In the genomic region with DNA sequence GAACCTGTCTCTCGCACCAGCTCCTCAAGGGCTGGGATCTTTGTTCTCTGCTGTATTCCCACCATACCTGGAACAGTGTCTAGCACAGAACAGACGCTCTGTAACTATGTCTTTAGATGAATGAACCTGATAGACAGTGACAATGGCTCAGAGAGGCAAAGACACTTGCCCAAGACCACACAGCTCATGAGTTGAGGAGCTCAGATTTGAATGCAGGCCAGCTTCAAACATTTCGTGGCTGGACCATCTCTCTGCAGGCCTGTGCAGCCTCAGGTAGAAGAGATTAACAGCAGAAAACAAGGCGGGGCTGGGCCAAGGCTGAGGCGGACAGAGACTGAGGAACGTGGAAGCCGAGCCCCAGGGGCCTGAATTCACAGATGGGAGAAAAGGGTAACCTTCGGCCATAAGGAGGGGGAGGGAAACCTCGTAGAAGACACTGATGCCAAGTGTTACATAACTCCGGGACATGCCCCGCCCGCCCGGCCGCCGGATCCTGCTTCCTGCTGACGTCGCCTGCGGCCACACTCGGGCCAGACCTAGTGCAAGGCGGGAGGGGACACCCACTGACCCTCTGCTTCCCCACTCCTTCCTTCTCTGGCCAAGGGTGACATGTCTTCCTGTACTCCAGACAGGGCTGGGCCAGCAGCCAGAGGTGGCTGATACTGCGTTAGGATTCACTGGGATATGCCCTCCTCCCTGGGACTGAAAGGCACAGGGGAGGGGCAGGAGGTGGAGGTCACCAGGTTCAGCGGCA, we compare ENCODE assay signal across 8 cellular contexts.
A peak's percentile ranks its signal among the peaks of the same experiment; 100 is the strongest.
DNase-seq lines count a peak whose midpoint lies in the region; ATAC-seq, FAIRE-seq and TF ChIP-seq lines count a peak whose summit lies in the region.

No MANE protein-coding gene starts in this region.

- H4K20me1 ChIP-seq in astrocyte (ENCODE audit: insufficient read depth, low read length) = peaks cover 81% of the 10 kb centered on the region

- TF ChIP-seq POLR2A in GM12891 (IDR thresholded peaks at IDR 0.05; ENCODE audit: low read depth, low read length) = no peak

- H3K4me3 ChIP-seq in astrocyte (ENCODE audit: insufficient read depth, low read depth, low read length) = no peak overlapping the region
- no peak overlapping the region for H3K4me3 ChIP-seq in right atrium auricular region
- H3K4me3 ChIP-seq in skeletal muscle satellite cell (ENCODE audit: low read length) = no peak overlapping the region

- no peak for FAIRE-seq in GM12891 (lab: Jason Lieb, UNC)
- FAIRE-seq in astrocyte (lab: Jason Lieb, UNC) = no peak

- peaks cover 61% of the 10 kb centered on the region for H3K4me1 Mint-ChIP-seq in astrocyte (ENCODE audit: low read depth, unreplicated experiment)

- H3K9me3 ChIP-seq in astrocyte (ENCODE audit: insufficient read depth, low read depth, low read length) (no peaks in the 10 kb centered on the region), right atrium auricular region (no peaks in the 10 kb centered on the region), skeletal muscle satellite cell (replicated peaks; ENCODE audit: low read length) (no peaks in the 10 kb centered on the region)

- H3K4me2 ChIP-seq in astrocyte (ENCODE audit: low read length) = peak overlapping the region; percentile 74
- H3K4me2 ChIP-seq in skeletal muscle satellite cell (ENCODE audit: low read length) = peak overlapping the region; percentile 43

- H3K27ac Mint-ChIP-seq in astrocyte (ENCODE audit: unreplicated experiment) = peak overlapping the region; percentile 94

- no peaks in the 10 kb centered on the region for H3K27me3 Mint-ChIP-seq in astrocyte (ENCODE audit: low read depth, unreplicated experiment)

- peaks cover 88% of the 10 kb centered on the region for H3K79me2 ChIP-seq in astrocyte (ENCODE audit: insufficient read depth, low read length)

- H3K27ac ChIP-seq in astrocyte (ENCODE audit: low read depth, low read length) (peak overlapping the region; percentile 89), right atrium auricular region (peak overlapping the region; percentile 86 to 88)

- H3K36me3 ChIP-seq in astrocyte (ENCODE audit: insufficient read depth, low read length) (peaks cover 29% of the 10 kb centered on the region), right atrium auricular region (peaks cover 60% of the 10 kb centered on the region), skeletal muscle satellite cell (ENCODE audit: insufficient read depth, low read length) (peaks cover 86% of the 10 kb centered on the region)

- H2AFZ ChIP-seq in astrocyte (ENCODE audit: low read depth, low read length) = no peak overlapping the region

- no peaks in the 10 kb centered on the region for H3K27me3 ChIP-seq in astrocyte (ENCODE audit: insufficient read depth, low read length)
- no peaks in the 10 kb centered on the region for H3K27me3 ChIP-seq in right atrium auricular region
- no peaks in the 10 kb centered on the region for H3K27me3 ChIP-seq in skeletal muscle satellite cell (ENCODE audit: control insufficient read depth, insufficient read depth, low read length)

- DNase-seq in GM12891 (ENCODE audit: insufficient read length, low spot score) = no peak
- DNase-seq in astrocyte (ENCODE audit: low read depth) = peak; percentile 81
- DNase-seq in right atrium auricular region (ENCODE audit: low spot score) = peak; percentile 98
- no peak for DNase-seq in COLO829 (ENCODE audit: low spot score)
- no peak for DNase-seq in NCI-H2227 treated with DMSO at 0.1 percent for 48 hours (lab: John Stamatoyannopoulos, UW)
- DNase-seq in T-helper 2 cell = no peak

- H3K9ac ChIP-seq in astrocyte (ENCODE audit: low read length) = peak overlapping the region; percentile 62
- peak overlapping the region; percentile 67 for H3K9ac ChIP-seq in skeletal muscle satellite cell (ENCODE audit: low read depth, low read length)

- peaks cover 17% of the 10 kb centered on the region for H3K36me3 Mint-ChIP-seq in astrocyte (ENCODE audit: low read depth, unreplicated experiment)

- ATAC-seq in HG02840 (IDR thresholded peaks at IDR 0.05; ENCODE audit: low FRiP score, unreplicated experiment) = no peak

- no peak for TF ChIP-seq CTCF in astrocyte (IDR thresholded peaks at IDR 0.05; ENCODE audit: insufficient read depth, low read depth, low read length)
- no peak for TF ChIP-seq CTCF in right atrium auricular region (IDR thresholded peaks at IDR 0.05)

- H3K4me1 ChIP-seq in astrocyte (ENCODE audit: insufficient read depth, low read length) = peaks cover 67% of the 10 kb centered on the region
- peaks cover 0 to 66% of the 10 kb centered on the region in 2 donors for H3K4me1 ChIP-seq in right atrium auricular region
- H3K4me1 ChIP-seq in skeletal muscle satellite cell (ENCODE audit: control insufficient read depth, insufficient read depth, low read length) = peaks cover 68% of the 10 kb centered on the region

- H3K9me3 Mint-ChIP-seq in astrocyte (ENCODE audit: unreplicated experiment) = no peaks in the 10 kb centered on the region

- H3K4me3 Mint-ChIP-seq in astrocyte (ENCODE audit: unreplicated experiment) = peak overlapping the region; percentile 31

TF ChIP-seq in GM12891, 5 proteins besides CTCF, POLR2A, EP300 and RAD21:
- TF ChIP-seq POU2F2 (IDR thresholded peaks at IDR 0.05; ENCODE audit: low read depth, low read length) (no peak), PAX5 (IDR thresholded peaks at IDR 0.05; ENCODE audit: insufficient read depth, low read length, severe bottlenecking) (no peak), POLR2AphosphoS5 (IDR thresholded peaks at IDR 0.05; ENCODE audit: low read depth, low read length) (0 out of 2 replicates have a peak, but pooled peaks have one; percentile 32)

Comparison
In these comparisons a context has a peak if more than half of its experiments do, and no peak if none do; other contexts are left out.
1. DNase-seq: peak in astrocyte (single experiment) and right atrium auricular region (single experiment); none in GM12891 (single experiment), COLO829 (single experiment), NCI-H2227 treated with DMSO at 0.1 percent for 48 hours (single experiment) and T-helper 2 cell (0 of 5).